In the genomic region with DNA sequence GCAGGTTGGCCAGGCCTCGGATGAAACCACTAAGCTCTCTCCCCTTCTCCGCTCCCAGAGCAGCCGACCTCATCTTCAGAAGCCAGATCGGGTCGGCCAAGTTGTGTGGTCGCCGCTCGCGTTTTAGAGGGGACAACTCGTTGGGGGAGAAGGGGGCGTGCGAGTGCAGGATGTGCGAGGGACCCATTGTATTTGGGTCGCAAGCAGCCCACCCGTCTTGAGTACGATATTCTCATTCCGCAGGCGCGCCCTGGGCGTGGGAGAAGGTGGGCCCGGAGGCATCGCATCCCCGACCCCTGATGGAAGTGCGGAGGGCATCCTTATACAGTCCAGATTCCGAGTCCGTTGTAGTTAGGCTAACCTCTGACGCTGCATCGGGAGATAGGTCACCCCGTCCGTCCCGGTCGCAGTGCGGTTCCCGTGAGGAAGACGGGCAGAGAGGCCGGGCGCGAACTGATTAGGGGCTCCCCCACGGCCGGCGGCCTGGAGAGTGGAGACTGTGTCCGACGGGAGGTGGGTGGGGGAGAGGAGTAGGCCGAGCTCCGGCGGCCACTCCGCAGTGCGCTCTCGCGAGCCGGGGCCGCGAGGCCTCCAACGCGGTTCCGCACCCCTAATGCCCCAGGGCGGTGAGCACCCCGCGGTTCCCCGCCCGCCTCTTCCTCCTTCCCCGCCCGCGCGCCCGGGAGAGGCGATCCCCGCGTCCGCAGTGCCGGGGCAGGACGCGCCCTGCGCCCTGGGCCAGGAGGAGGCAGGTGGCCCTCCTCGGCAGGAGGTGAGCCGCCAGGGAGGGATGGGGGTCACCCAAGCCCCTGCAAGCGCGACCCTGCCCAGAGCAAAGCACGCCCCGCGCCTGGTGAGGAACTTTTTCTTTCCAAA, we compare ENCODE assay signal across 10 cellular contexts. TPM values are rescaled to one million over a fixed set of nuclear protein-coding genes. Genes with fewer than 3 reads are reported as not detected.
DNase-seq lines count a peak whose midpoint lies in the region; ATAC-seq, FAIRE-seq and TF ChIP-seq lines count a peak whose summit lies in the region.
"Had no signal": no experiment of that assay in that cellular context is flagged by ENCODE, and none has a peak within 500 bp of the region (broad histone marks: within the 10 kb centered on the region; RNA-seq: fewer than 3 reads in every experiment).

No MANE protein-coding gene starts in this region.

- peaks cover 81% of the 10 kb centered on the region for H3K27me3 Mint-ChIP-seq in activated CD4-positive, alpha-beta T cell treated with anti-CD3 and anti-CD28 coated beads, Interleukin-2, amount 10 ng/mL, durations not matched to agents 7 days and 5 days
- H3K27me3 Mint-ChIP-seq in activated T-helper 2 cell treated with anti-CD3 and anti-CD28 coated beads, Interferon-gamma antibody, Interleukin-2, Interleukin-4, amounts not matched to agents 10 μg/mL and 5 μg/mL and 100 μg/mL, durations not matched to agents 14 hours and 24 hours and 36 hours (ENCODE audit: low read depth) = peaks cover 73% of the 10 kb centered on the region
- H3K27me3 Mint-ChIP-seq in chondrocyte (ENCODE audit: low read depth) = peaks cover 74% of the 10 kb centered on the region

- H2AFZ ChIP-seq in HepG2 (ENCODE audit: low read length) = no peak overlapping the region

- H3K4me2 ChIP-seq in HepG2 (ENCODE audit: low read depth, low read length) = peak overlapping the region; percentile 100

- intact Hi-C loops in activated T-helper 2 cell treated with anti-CD3 and anti-CD28 coated beads, Interferon-gamma antibody, Interleukin-2, Interleukin-4, amounts not matched to agents 10 μg/mL and 5 μg/mL and 100 μg/mL, durations not matched to agents 14 hours and 24 hours and 36 hours (cut with micrococcal nuclease) = loop anchor here (2.0 to 10.0 kb wide), 6 partner anchors 57 to 1379 kb away; partner anchors contain the start of gene ERICH2
- intact Hi-C loops in HepG2 (cut with micrococcal nuclease; ENCODE audit: unreplicated experiment) = loop anchor here (2.0 kb wide), 2 partner anchors 57 to 215 kb away; partner anchors contain the start of genes ERICH2 and GORASP2
- intact Hi-C loops in stomach (cut with DNase I; ENCODE audit: low total_unique reads) = loop anchor here (10.0 kb wide), 1 partner anchor 101 kb away; the partner anchor contains the start of gene GAD1

- H3K4me3 ChIP-seq in HepG2 (replicated peaks in 1 of 3; ENCODE audit: insufficient read depth in 1 of 3, low read depth in 2 of 3, low read length in 3 of 3) = peak overlapping the region; percentile 95 to 99 (median 99)
- peak overlapping the region; percentile 52 to 67 (median 56) for H3K4me3 ChIP-seq in stomach

- peaks cover 34% of the 10 kb centered on the region for H3K4me1 ChIP-seq in HepG2 (ENCODE audit: insufficient read depth, low read length)
- H3K4me1 ChIP-seq in stomach = peaks cover 60 to 69% (median 62%) of the 10 kb centered on the region in 4 donors

- peak overlapping the region; percentile 99 for H3K9ac ChIP-seq in HepG2 (ENCODE audit: insufficient read depth, low read depth, low read length)

- TF ChIP-seq CTCF in HepG2 (CRISPR knock-in tag; IDR thresholded peaks at IDR 0.05) (no peak), stomach (IDR thresholded peaks at IDR 0.05) (no peak), chondrocyte (IDR thresholded peaks at IDR 0.05) (no peak)

- no peak overlapping the region for H3K27ac Mint-ChIP-seq in activated CD4-positive, alpha-beta T cell treated with anti-CD3 and anti-CD28 coated beads, Interleukin-2, amount 10 ng/mL, durations not matched to agents 7 days and 5 days
- no peak overlapping the region for H3K27ac Mint-ChIP-seq in activated T-helper 2 cell treated with anti-CD3 and anti-CD28 coated beads, Interferon-gamma antibody, Interleukin-2, Interleukin-4, amounts not matched to agents 10 μg/mL and 5 μg/mL and 100 μg/mL, durations not matched to agents 14 hours and 24 hours and 36 hours
- H3K27ac Mint-ChIP-seq in chondrocyte (ENCODE audit: unreplicated experiment) = no peak overlapping the region

- H3K27ac ChIP-seq in HepG2 (ENCODE audit: extremely low read length, insufficient read depth, low read length) (peak overlapping the region; percentile 100), stomach (peak overlapping the region; percentile 81 to 93 (median 83))

- peak in 1 of 2 experiments; percentile 51; a peak in 2 of 4 replicates for TF ChIP-seq POLR2A in HepG2 (IDR thresholded peaks at IDR 0.05; ENCODE audit: insufficient read depth in 1 of 2, low read depth in 2 of 2, low read length in 2 of 2)
- TF ChIP-seq POLR2A in stomach (IDR thresholded peaks at IDR 0.05) = no peak

- CTCF ChIA-PET in activated CD4-positive, alpha-beta T cell treated with anti-CD3 and anti-CD28 coated beads, Interleukin-2, amount 10 ng/mL, durations not matched to agents 7 days and 5 days (lab: Charles Lee) = interaction anchor here (1.1 to 1.5 kb wide), 3 partner anchors 102 to 223 kb away, joined by 3 to 4 read pairs (median 3); no protein-coding TSS in a partner anchor
- CTCF ChIA-PET in HepG2 (lab: Yijun Ruan, JAX; ENCODE audit: low intra/inter-chr PET ratio, low total read pairs) = no interaction called here

- ATAC-seq in HepG2 = no peak

- under 1% methylated on average over 53 of the region's 81 CpGs for WGBS in HepG2 (ENCODE audit: low lambda C conversion rate)
- 7 to 15% (median 9%) methylated on average over 16 to 81 of the region's 81 CpGs for WGBS in stomach, 5 donors

- H3K36me3 Mint-ChIP-seq in activated CD4-positive, alpha-beta T cell treated with anti-CD3 and anti-CD28 coated beads, Interleukin-2, amount 10 ng/mL, durations not matched to agents 7 days and 5 days (ENCODE audit: low read depth) = peaks cover 3% of the 10 kb centered on the region
- H3K36me3 Mint-ChIP-seq in activated T-helper 2 cell treated with anti-CD3 and anti-CD28 coated beads, Interferon-gamma antibody, Interleukin-2, Interleukin-4, amounts not matched to agents 10 μg/mL and 5 μg/mL and 100 μg/mL, durations not matched to agents 14 hours and 24 hours and 36 hours (ENCODE audit: low read depth) = no peaks in the 10 kb centered on the region
- H3K36me3 Mint-ChIP-seq in chondrocyte (ENCODE audit: low read depth) = peaks cover 3% of the 10 kb centered on the region

- H4K20me1 ChIP-seq in HepG2 (ENCODE audit: insufficient read depth, low read length) = peaks cover 17% of the 10 kb centered on the region

- no peak for TF ChIP-seq RAD21 in HepG2 (CRISPR knock-in tag; IDR thresholded peaks at IDR 0.05)

- peaks cover 33% of the 10 kb centered on the region for H3K4me1 Mint-ChIP-seq in activated CD4-positive, alpha-beta T cell treated with anti-CD3 and anti-CD28 coated beads, Interleukin-2, amount 10 ng/mL, durations not matched to agents 7 days and 5 days
- H3K4me1 Mint-ChIP-seq in activated T-helper 2 cell treated with anti-CD3 and anti-CD28 coated beads, Interferon-gamma antibody, Interleukin-2, Interleukin-4, amounts not matched to agents 10 μg/mL and 5 μg/mL and 100 μg/mL, durations not matched to agents 14 hours and 24 hours and 36 hours (ENCODE audit: low read depth) = peaks cover 29% of the 10 kb centered on the region
- peaks cover 24% of the 10 kb centered on the region for H3K4me1 Mint-ChIP-seq in chondrocyte (ENCODE audit: low read depth)

- BruUV-seq in HepG2 (replicated peaks; lab: Mats Ljungman, UMichigan) = no TSS peak

- peaks cover 81% of the 10 kb centered on the region for H3K79me2 ChIP-seq in HepG2 (ENCODE audit: insufficient read depth, low read length)

- peak overlapping the region; percentile 45 for H3K4me3 Mint-ChIP-seq in activated CD4-positive, alpha-beta T cell treated with anti-CD3 and anti-CD28 coated beads, Interleukin-2, amount 10 ng/mL, durations not matched to agents 7 days and 5 days
- peak overlapping the region; percentile 37 for H3K4me3 Mint-ChIP-seq in activated T-helper 2 cell treated with anti-CD3 and anti-CD28 coated beads, Interferon-gamma antibody, Interleukin-2, Interleukin-4, amounts not matched to agents 10 μg/mL and 5 μg/mL and 100 μg/mL, durations not matched to agents 14 hours and 24 hours and 36 hours (ENCODE audit: low read depth)
- no peak overlapping the region for H3K4me3 Mint-ChIP-seq in chondrocyte (ENCODE audit: unreplicated experiment)

- in situ Hi-C loops in HepG2 (cut with HindIII; ENCODE audit: extremely low pct_ligation_motif_present, low pct_unique_long_range_greater_than_20kb) = loop anchor here (5.0 to 10.0 kb wide), 2 partner anchors 256 to 441 kb away; no protein-coding TSS in a partner anchor

- peaks cover 7 to 9% of the 10 kb centered on the region in 2 experiments; a peak in 4 of 5 replicates for H3K36me3 ChIP-seq in HepG2 (replicated peaks in 1 of 2; ENCODE audit: control insufficient read depth in 1 of 2, insufficient read depth in 2 of 2, low read length in 2 of 2)
- H3K36me3 ChIP-seq in stomach = no peaks in the 10 kb centered on the region

- FAIRE-seq in HepG2 (lab: Jason Lieb, UNC) = no peak
- FAIRE-seq: TTC549 had no signal

- POLR2A ChIA-PET in activated CD4-positive, alpha-beta T cell treated with anti-CD3 and anti-CD28 coated beads, Interleukin-2, amount 10 ng/mL, durations not matched to agents 7 days and 5 days (lab: Charles Lee) = no interaction called here
- POLR2A ChIA-PET in HepG2 (lab: Yijun Ruan, JAX) = interaction anchor here (1.1 to 7.9 kb wide), 10 partner anchors 9 to 304 kb away, joined by 3 to 123 read pairs (median 12); partner anchors contain the start of genes ERICH2 and GORASP2

- H3K27me3 ChIP-seq in HepG2 (ENCODE audit: control insufficient read depth in 1 of 2, insufficient read depth in 2 of 2, low read length in 2 of 2) (no peaks in the 10 kb centered on the region; a peak in 1 of 5 replicates), stomach (peaks cover 6 to 98% (median 69%) of the 10 kb centered on the region in 3 donors)

- peaks cover 2% of the 10 kb centered on the region for H3K9me3 Mint-ChIP-seq in activated CD4-positive, alpha-beta T cell treated with anti-CD3 and anti-CD28 coated beads, Interleukin-2, amount 10 ng/mL, durations not matched to agents 7 days and 5 days
- H3K9me3 Mint-ChIP-seq in activated T-helper 2 cell treated with anti-CD3 and anti-CD28 coated beads, Interferon-gamma antibody, Interleukin-2, Interleukin-4, amounts not matched to agents 10 μg/mL and 5 μg/mL and 100 μg/mL, durations not matched to agents 14 hours and 24 hours and 36 hours = no peaks in the 10 kb centered on the region
- H3K9me3 Mint-ChIP-seq in chondrocyte (ENCODE audit: low read depth) = no peaks in the 10 kb centered on the region

- no peak for TF ChIP-seq EP300 in HepG2 (IDR thresholded peaks at IDR 0.05; ENCODE audit: low read depth in 2 of 2, low read length in 2 of 2)
- TF ChIP-seq EP300 in HepG2 (CRISPR knock-in tag; IDR thresholded peaks at IDR 0.05; ENCODE audit: borderline replicate concordance) = no peak
- no peak for TF ChIP-seq EP300 in stomach (IDR thresholded peaks at IDR 0.05)

- H3K9me3 ChIP-seq in HepG2 (ENCODE audit: low read length) (no peaks in the 10 kb centered on the region), stomach (no peaks in the 10 kb centered on the region)

- DNase-seq in activated CD4-positive, alpha-beta T cell treated with anti-CD3 and anti-CD28 coated beads, Interleukin-2, amount 10 ng/mL, durations not matched to agents 7 days and 5 days = no peak
- DNase-seq in activated CD4-positive, alpha-beta T cell treated with anti-CD3 and anti-CD28 coated beads for 48 hours = no peak
- DNase-seq in activated T-helper 2 cell treated with anti-CD3 and anti-CD28 coated beads, Interferon-gamma antibody, Interleukin-2, Interleukin-4, amounts not matched to agents 10 μg/mL and 5 μg/mL and 100 μg/mL, durations not matched to agents 14 hours and 24 hours and 36 hours (ENCODE audit: low spot score) = no peak
- peak; percentile 26 for DNase-seq in HepG2 (ENCODE audit: low spot score)
- no peak for DNase-seq in stomach
- no peak for DNase-seq in NCI-H2107 (lab: John Stamatoyannopoulos, UW)
- no peak for DNase-seq in chondrocyte (ENCODE audit: low spot score)
- DNase-seq in NCI-H2227 treated with DMSO at 0.1 percent for 48 hours (lab: John Stamatoyannopoulos, UW) = no peak
- DNase-seq: stimulated activated CD4-positive, alpha-beta T cell treated with anti-CD3 and anti-CD28 coated beads, Interleukin-4, amount 100 ng/mL, for 4 hours had no signal

RNA-seq across cellular contexts. Expression of gene SP5, which starts 1.6 kb away (rescaled TPM):
- total RNA-seq in activated CD4-positive, alpha-beta T cell treated with anti-CD3 and anti-CD28 coated beads, Interleukin-2, amount 10 ng/mL, durations not matched to agents 7 days and 5 days = not detected
- 0.30 and 0.32 TPM in 2 replicates for total RNA-seq in activated T-helper 2 cell treated with anti-CD3 and anti-CD28 coated beads, Interferon-gamma antibody, Interleukin-2, Interleukin-4, amounts not matched to agents 10 μg/mL and 5 μg/mL and 100 μg/mL, durations not matched to agents 14 hours and 24 hours and 36 hours
- total RNA-seq in HepG2 (2016; rRNA removed; fragmentation: Illumina TruSeq; extraction: Trizol) (86.9 and 119 TPM in 2 replicates), stomach (1 to 10 TPM in 2 of 5 donors, under 1 TPM in 1, not detected in 2; 0.92 to 5.8 (median 1.2) TPM), chondrocyte (not detected in 3 replicates)
- 64.4 and 65.1 TPM in 2 replicates for total RNA-seq in HepG2 (2016; cell fraction: cytosol; rRNA removed; fragmentation: Illumina TruSeq; extraction: Trizol; ENCODE audit: low read depth)
- total RNA-seq in HepG2 (2016; cell fraction: insoluble cytoplasmic fraction; rRNA removed; fragmentation: Illumina TruSeq; extraction: Trizol) = 88.6 and 124 TPM in 2 replicates
- total RNA-seq in HepG2 (2016; cell fraction: membrane; rRNA removed; fragmentation: Illumina TruSeq; extraction: Trizol) = 116 and 154 TPM in 2 replicates
- 66.7 and 66.9 TPM in 2 replicates for total RNA-seq in HepG2 (2016; cell fraction: nucleus; rRNA removed; fragmentation: Illumina TruSeq; extraction: Trizol)
- polyA plus RNA-seq in HepG2 (2011; rRNA removed) (50.8 and 52.3 TPM in 2 replicates), stomach (1 to 10 TPM; 2.6 to 4.1 (median 3.4) TPM)
- polyA plus RNA-seq in HepG2 (2011; cell fraction: cytosol; rRNA removed) = 37.8 and 80.3 TPM in 2 replicates
- polyA plus RNA-seq in HepG2 (2011; cell fraction: nucleus; rRNA removed) = 69.4 and 108 TPM in 2 replicates
- polyA plus RNA-seq in HepG2 (2012) = 78.5 and 105 TPM in 2 replicates
- 52.2 and 60.9 TPM in 2 replicates for polyA plus RNA-seq in HepG2 (2016; cell fraction: cytosol; fragmentation: Illumina TruSeq; extraction: Trizol; ENCODE audit: low read depth)
- 151 and 153 TPM in 2 replicates for polyA plus RNA-seq in HepG2 (2016; cell fraction: insoluble cytoplasmic fraction; fragmentation: Illumina TruSeq; extraction: Trizol; ENCODE audit: low read depth)
- 94.4 and 101 TPM in 2 replicates for polyA plus RNA-seq in HepG2 (2016; cell fraction: membrane; fragmentation: Illumina TruSeq; extraction: Trizol; ENCODE audit: low read depth)
- polyA plus RNA-seq in HepG2 (2016; cell fraction: nucleus; fragmentation: Illumina TruSeq; extraction: Trizol; ENCODE audit: insufficient read depth, low read depth) = 128 and 147 TPM in 2 replicates
- 0.09 and 136 TPM in 2 replicates for polyA minus RNA-seq in HepG2 (2011; rRNA and poly(A)+ RNA removed; ENCODE audit: low replicate concordance)
- polyA minus RNA-seq in HepG2 (2011; cell fraction: cytosol; rRNA and poly(A)+ RNA removed) = 71.0 and 98.0 TPM in 2 replicates
- polyA minus RNA-seq in HepG2 (2011; cell fraction: nucleus; rRNA and poly(A)+ RNA removed) = 42.4 and 69.9 TPM in 2 replicates

RNA-seq across cellular contexts. Expression of gene ERICH2, which starts 56.7 kb away (rescaled TPM):
- not detected for total RNA-seq in activated CD4-positive, alpha-beta T cell treated with anti-CD3 and anti-CD28 coated beads, Interleukin-2, amount 10 ng/mL, durations not matched to agents 7 days and 5 days
- not detected in 2 replicates for total RNA-seq in activated T-helper 2 cell treated with anti-CD3 and anti-CD28 coated beads, Interferon-gamma antibody, Interleukin-2, Interleukin-4, amounts not matched to agents 10 μg/mL and 5 μg/mL and 100 μg/mL, durations not matched to agents 14 hours and 24 hours and 36 hours
- total RNA-seq in HepG2 (2016; rRNA removed; fragmentation: Illumina TruSeq; extraction: Trizol) (not detected in 2 replicates), stomach (not detected), chondrocyte (2.1 to 2.6 TPM in 2 of 3 replicates, not detected in the other)
- total RNA-seq in HepG2 (2016; cell fraction: cytosol; rRNA removed; fragmentation: Illumina TruSeq; extraction: Trizol; ENCODE audit: low read depth) = not detected in 2 replicates
- total RNA-seq in HepG2 (2016; cell fraction: insoluble cytoplasmic fraction; rRNA removed; fragmentation: Illumina TruSeq; extraction: Trizol) = not detected in 2 replicates
- not detected in 2 replicates for total RNA-seq in HepG2 (2016; cell fraction: membrane; rRNA removed; fragmentation: Illumina TruSeq; extraction: Trizol)
- not detected in 2 replicates for total RNA-seq in HepG2 (2016; cell fraction: nucleus; rRNA removed; fragmentation: Illumina TruSeq; extraction: Trizol)
- polyA plus RNA-seq in HepG2 (2011; rRNA removed) (not detected in 2 replicates), stomach (1 to 10 TPM; 1.5 to 6.8 (median 6.1) TPM)
- not detected in 2 replicates for polyA plus RNA-seq in HepG2 (2011; cell fraction: cytosol; rRNA removed)
- polyA plus RNA-seq in HepG2 (2011; cell fraction: nucleus; rRNA removed) = not detected in 2 replicates
- not detected in 2 replicates for polyA plus RNA-seq in HepG2 (2012)
- polyA plus RNA-seq in HepG2 (2016; cell fraction: cytosol; fragmentation: Illumina TruSeq; extraction: Trizol; ENCODE audit: low read depth) = not detected in 2 replicates
- not detected in 2 replicates for polyA plus RNA-seq in HepG2 (2016; cell fraction: insoluble cytoplasmic fraction; fragmentation: Illumina TruSeq; extraction: Trizol; ENCODE audit: low read depth)
- polyA plus RNA-seq in HepG2 (2016; cell fraction: membrane; fragmentation: Illumina TruSeq; extraction: Trizol; ENCODE audit: low read depth) = not detected in 2 replicates
- polyA plus RNA-seq in HepG2 (2016; cell fraction: nucleus; fragmentation: Illumina TruSeq; extraction: Trizol; ENCODE audit: insufficient read depth, low read depth) = not detected in 2 replicates
- not detected in 2 replicates for polyA minus RNA-seq in HepG2 (2011; rRNA and poly(A)+ RNA removed; ENCODE audit: low replicate concordance)
- polyA minus RNA-seq in HepG2 (2011; cell fraction: cytosol; rRNA and poly(A)+ RNA removed) = not detected in 2 replicates
- polyA minus RNA-seq in HepG2 (2011; cell fraction: nucleus; rRNA and poly(A)+ RNA removed) = not detected in 2 replicates

Comparison
In these comparisons a context has a peak if more than half of its experiments do, and no peak if none do; other contexts are left out.
1. RNA of gene SP5, which starts 1.6 kb away (total RNA-seq): 64.4 to 154 TPM in HepG2; 0.92 to 5.8 TPM in stomach, 0.30 to 0.32 TPM in activated T-helper 2 cell treated with anti-CD3 and anti-CD28 coated beads, Interferon-gamma antibody, Interleukin-2, Interleukin-4, amounts not matched to agents 10 μg/mL and 5 μg/mL and 100 μg/mL, durations not matched to agents 14 hours and 24 hours and 36 hours, not detected in activated CD4-positive, alpha-beta T cell treated with anti-CD3 and anti-CD28 coated beads, Interleukin-2, amount 10 ng/mL, durations not matched to agents 7 days and 5 days and not detected in chondrocyte; every median in the first group is over 4 times any median in the second.